Comparison of ENCODE assay signal across 8 cellular contexts in the genomic region with DNA sequence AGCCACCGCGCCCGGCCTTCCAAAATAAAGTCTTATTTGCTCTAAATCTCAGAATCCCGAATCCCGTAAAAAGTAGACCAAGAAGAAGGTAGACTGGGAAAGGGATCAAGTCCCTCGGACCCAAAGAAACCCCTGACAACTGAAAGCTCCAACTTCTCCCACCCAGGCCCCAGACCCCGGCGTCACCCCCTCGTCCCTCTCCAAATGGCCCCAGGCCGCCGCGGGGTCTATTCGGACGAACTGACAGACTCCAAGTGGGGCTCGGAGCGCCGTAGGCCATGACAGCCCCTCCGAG. TPM values are rescaled to one million over a fixed set of nuclear protein-coding genes. Genes with fewer than 3 reads are reported as not detected.
DNase-seq lines count a peak whose midpoint lies in the region; ATAC-seq and TF ChIP-seq lines count a peak whose summit lies in the region.

No MANE protein-coding gene starts in this region.

- peak overlapping the region; percentile 86 for H3K27ac ChIP-seq in A673 (ENCODE audit: low read depth, low read length, poor library complexity, severe bottlenecking)
- H3K27ac ChIP-seq in muscle layer of colon (ENCODE audit: low read depth, low read length) = peak overlapping the region; percentile 55

- H3K9ac ChIP-seq in muscle layer of colon (ENCODE audit: low read length) = peak overlapping the region; percentile 82

- no peaks in the 10 kb centered on the region for H3K9me3 Mint-ChIP-seq in IgD-negative memory B cell

- ATAC-seq in GM19023 (IDR thresholded peaks at IDR 0.05; ENCODE audit: unreplicated experiment) = no peak

- H3K27me3 Mint-ChIP-seq in IgD-negative memory B cell = peaks cover 2% of the 10 kb centered on the region

- no peaks in the 10 kb centered on the region for H3K9me3 ChIP-seq in A673 (ENCODE audit: low read depth, low read length, poor library complexity, severe bottlenecking)
- H3K9me3 ChIP-seq in muscle layer of colon (ENCODE audit: low read length) = no peaks in the 10 kb centered on the region

- intact Hi-C loops in A673 (cut with micrococcal nuclease; ENCODE audit: unreplicated experiment) = no loop called here

- TF ChIP-seq CTCF in A673 (conservative IDR thresholded peaks at IDR 0.05; ENCODE audit: low read depth, low read length) (no peak), cardiac fibroblast (IDR thresholded peaks at IDR 0.05; ENCODE audit: low read depth, low read length) (no peak)

- DNase-seq in A673 (ENCODE audit: low spot score) = no peak
- DNase-seq in cardiac fibroblast (ENCODE audit: low read depth in 2 of 2) = no peak
- no peak for DNase-seq in SW480 (ENCODE audit: low spot score)
- DNase-seq in NCI-H345 (lab: John Stamatoyannopoulos, UW) = no peak
- no peak for DNase-seq in NCI-H1048 (lab: John Stamatoyannopoulos, UW)

- TSS peak; percentile 46 for BruUV-seq in A673 (replicated peaks; lab: Mats Ljungman, UMichigan)

- POLR2A ChIA-PET in A673 (lab: Charles Lee; ENCODE audit: low non-redundant PET) = no interaction called here

- peak overlapping the region; percentile 87 to 99 (median 99) for H3K4me3 Mint-ChIP-seq in IgD-negative memory B cell

- H3K4me1 ChIP-seq in A673 (ENCODE audit: insufficient read depth, low read length, poor library complexity, severe bottlenecking) = peaks cover 30% of the 10 kb centered on the region
- H3K4me1 ChIP-seq in muscle layer of colon (ENCODE audit: insufficient read depth, low read length) = peaks cover 24% of the 10 kb centered on the region

- H3K27me3 ChIP-seq in A673 (replicated peaks; ENCODE audit: insufficient read depth, low read depth, low read length, poor library complexity) = no peaks in the 10 kb centered on the region
- no peaks in the 10 kb centered on the region for H3K27me3 ChIP-seq in muscle layer of colon (ENCODE audit: control insufficient read depth in 1 of 2, insufficient read depth in 2 of 2, low read length in 2 of 2)

- H3K36me3 ChIP-seq in A673 (ENCODE audit: insufficient read depth, low read length, poor library complexity, severe bottlenecking) (peaks cover 14% of the 10 kb centered on the region), muscle layer of colon (ENCODE audit: insufficient read depth, low read length) (no peaks in the 10 kb centered on the region)

- peak overlapping the region; percentile 93 for H3K4me3 ChIP-seq in A673 (ENCODE audit: low read depth, low read length, poor library complexity, severe bottlenecking)
- H3K4me3 ChIP-seq in cardiac fibroblast (replicated peaks in 1 of 2; ENCODE audit: low read depth in 2 of 2, low read length in 2 of 2) = peak overlapping the region; percentile 74 to 89
- peak overlapping the region; percentile 47 to 72 for H3K4me3 ChIP-seq in muscle layer of colon (ENCODE audit: low read depth in 1 of 2, low read length in 2 of 2)

- H3K27ac Mint-ChIP-seq in IgD-negative memory B cell = peak overlapping the region; percentile 93 to 100 (median 96)

- H3K4me1 Mint-ChIP-seq in IgD-negative memory B cell = peaks cover 28 to 35% (median 28%) of the 10 kb centered on the region in 3 donors

- CTCF ChIA-PET in A673 (lab: Charles Lee) = no interaction called here

- H3K36me3 Mint-ChIP-seq in IgD-negative memory B cell = no peaks in the 10 kb centered on the region

RNA-seq across cellular contexts. Expression of a gene that starts 0.5 kb away (rescaled TPM):
- 190 and 223 TPM in 2 replicates for total RNA-seq in A673 (2021)
- 169 TPM for polyA plus RNA-seq in IgD-negative memory B cell

RNA-seq across cellular contexts. Expression of a gene that starts 14.4 kb away (rescaled TPM):
- total RNA-seq in A673 (2021) = 91.4 and 127 TPM in 2 replicates
- 52.6 TPM for polyA plus RNA-seq in IgD-negative memory B cell

RNA-seq across cellular contexts. Expression of a gene that starts 37.4 kb away (rescaled TPM):
- 45.7 and 51.7 TPM in 2 replicates for total RNA-seq in A673 (2021)
- 89.3 TPM for polyA plus RNA-seq in IgD-negative memory B cell

RNA-seq across cellular contexts. Expression of a gene that starts 56.5 kb away (rescaled TPM):
- total RNA-seq in A673 (2021) = 0.72 TPM in 1 of 2 replicates, not detected in the other
- polyA plus RNA-seq in IgD-negative memory B cell = not detected
